Comparison of ENCODE assay signal across 15 cellular contexts in genomic region chr16:9054460-9054859, GRCh38.
"Had no signal": no experiment of that assay in that cellular context is flagged by ENCODE, and none has a peak within 500 bp of the region (broad histone marks: within the 10 kb centered on the region; RNA-seq: fewer than 3 reads in every experiment).

No MANE protein-coding gene starts in this region.

- H3K4me3 ChIP-seq: neural progenitor cell, pancreas had no signal

- H3K4me1 ChIP-seq: pancreas had no signal

- H3K27me3 ChIP-seq: brain microvascular endothelial cell, neural progenitor cell, pancreas had no signal

- H3K9ac ChIP-seq: neural progenitor cell had no signal

- H3K4me3 Mint-ChIP-seq: activated CD8-positive, alpha-beta memory T cell treated with anti-CD3 and anti-CD28 coated beads, Interleukin-2, amount 10 ng/mL, durations not matched to agents 7 days and 5 days; activated T-cell treated with anti-CD3 and anti-CD28 coated beads, Interleukin-2, amount 50 U/mL, for 24 hours; T-helper 17 cell had no signal

- ATAC-seq: activated CD8-positive, alpha-beta memory T cell treated with anti-CD3 and anti-CD28 coated beads, Interleukin-2, amount 10 ng/mL, durations not matched to agents 7 days and 5 days; activated naive CD4-positive, alpha-beta T cell treated with anti-CD3 and anti-CD28 coated beads, Interleukin-2, amount 50 U/mL, for 72 hours; pancreas; T-helper 17 cell had no signal

- DNase-seq: activated CD4-positive, alpha-beta T cell treated with anti-CD3 and anti-CD28 coated beads, Interleukin-2, amount 50 U/mL, for 48 hours; activated CD8-positive, alpha-beta memory T cell treated with anti-CD3 and anti-CD28 coated beads, Interleukin-2, amount 10 ng/mL, durations not matched to agents 7 days and 5 days; activated effector memory CD4-positive, alpha-beta T cell treated with Interleukin-2 at 50 U/mL for 16 hours; activated T-cell treated with anti-CD3 and anti-CD28 coated beads, Interleukin-2, amount 50 U/mL, for 24 hours; amygdala; brain microvascular endothelial cell; pancreas; right cardiac atrium; stimulated activated CD4-positive, alpha-beta T cell treated with anti-CD3 and anti-CD28 coated beads, Interleukin-12 subunit alpha, Interleukin-12 subunit beta, amount 100 ng/mL, for 4 hours; stimulated activated naive CD4-positive, alpha-beta T cell; substantia nigra; T-helper 17 cell; trophoblast cell had no signal

- H3K9me3 ChIP-seq: pancreas had no signal

- H3K4me1 Mint-ChIP-seq: T-helper 17 cell had no signal

- H3K36me3 ChIP-seq: brain microvascular endothelial cell, neural progenitor cell, pancreas had no signal

- H3K27me3 Mint-ChIP-seq: activated CD8-positive, alpha-beta memory T cell treated with anti-CD3 and anti-CD28 coated beads, Interleukin-2, amount 10 ng/mL, durations not matched to agents 7 days and 5 days had no signal

- H3K9me3 Mint-ChIP-seq: activated naive CD4-positive, alpha-beta T cell treated with anti-CD3 and anti-CD28 coated beads, Interleukin-2, amount 50 U/mL, for 72 hours; activated T-cell treated with anti-CD3 and anti-CD28 coated beads, Interleukin-2, amount 50 U/mL, for 24 hours; neural progenitor cell had no signal

- H3K27ac Mint-ChIP-seq: activated CD8-positive, alpha-beta memory T cell treated with anti-CD3 and anti-CD28 coated beads, Interleukin-2, amount 10 ng/mL, durations not matched to agents 7 days and 5 days; activated naive CD4-positive, alpha-beta T cell treated with anti-CD3 and anti-CD28 coated beads, Interleukin-2, amount 50 U/mL, for 72 hours; activated T-cell treated with anti-CD3 and anti-CD28 coated beads, Interleukin-2, amount 50 U/mL, for 24 hours; neural progenitor cell; T-helper 17 cell had no signal

- H3K36me3 Mint-ChIP-seq: activated CD8-positive, alpha-beta memory T cell treated with anti-CD3 and anti-CD28 coated beads, Interleukin-2, amount 10 ng/mL, durations not matched to agents 7 days and 5 days; activated naive CD4-positive, alpha-beta T cell treated with anti-CD3 and anti-CD28 coated beads, Interleukin-2, amount 50 U/mL, for 72 hours; neural progenitor cell had no signal

- H3K27ac ChIP-seq: brain microvascular endothelial cell, neural progenitor cell, pancreas had no signal
